31 cellular contexts compared by ENCODE assay signal in genomic region chr6:73688351-73688750, GRCh38.
"Had no signal": no experiment of that assay in that cellular context is flagged by ENCODE, and none has a peak within 500 bp of the region (broad histone marks: within the 10 kb centered on the region; RNA-seq: fewer than 3 reads in every experiment).

No MANE protein-coding gene starts in this region.

- H3K27ac ChIP-seq: adrenal gland, ascending aorta, breast epithelium, cardiac muscle cell, colonic mucosa, dorsolateral prefrontal cortex, foreskin keratinocyte, gastrocnemius medialis, heart right ventricle had no signal

- DNase-seq: activated CD4-positive, alpha-beta memory T cell treated with anti-CD3 and anti-CD28 coated beads for 36 hours; activated CD4-positive, alpha-beta T cell treated with anti-CD3 and anti-CD28 coated beads for 36 hours; activated CD4-positive, alpha-beta T cell treated with anti-CD3 and anti-CD28 coated beads, Interleukin-2, amount 10 ng/mL, durations not matched to agents 24 days and 14 days; activated CD4-positive, CD25-positive, alpha-beta regulatory T cell; activated CD4-positive, CD25-positive, alpha-beta regulatory T cell treated with anti-CD3 and anti-CD28 coated beads, Interleukin-2, amount 50 U/mL, for 72 hours; activated CD8-positive, alpha-beta memory T cell treated with anti-CD3 and anti-CD28 coated beads, Interleukin-2, amount 10 ng/mL, durations not matched to agents 7 days and 5 days; activated CD8-positive, alpha-beta memory T cell treated with anti-CD3 and anti-CD28 coated beads, Interleukin-2, amount 50 U/mL, for 4 hours; activated CD8-positive, alpha-beta T cell treated with anti-CD3 and anti-CD28 coated beads, Interleukin-2, amount 10 ng/mL, durations not matched to agents 7 days and 5 days; activated effector memory CD4-positive, alpha-beta T cell treated with anti-CD3 and anti-CD28 coated beads, Interleukin-2, amount 50 U/mL, for 16 hours; activated naive CD4-positive, alpha-beta T cell treated with anti-CD3 and anti-CD28 coated beads for 36 hours; activated naive CD8-positive, alpha-beta T cell treated with anti-CD3 and anti-CD28 coated beads for 36 hours; activated naive CD8-positive, alpha-beta T cell treated with anti-CD3 and anti-CD28 coated beads, Interleukin-2, amount 50 U/mL, for 24 hours; activated T-cell treated with anti-CD3 and anti-CD28 coated beads, Interleukin-2, amount 50 U/mL, for 1 hour; activated T-cell treated with anti-CD3 and anti-CD28 coated beads, Interleukin-2, amount 50 U/mL, for 48 hours; adrenal gland; central memory CD4-positive, alpha-beta T cell; cerebellar nuclear complex; colonic mucosa; dorsolateral prefrontal cortex; effector memory CD4-positive, alpha-beta T cell; endodermal cell; foreskin keratinocyte; gastrocnemius medialis; heart right ventricle; T-helper 1 cell; T-helper 17 cell; T1000 had no signal

- H3K36me3 ChIP-seq: adrenal gland, ascending aorta, breast epithelium, cardiac muscle cell, colonic mucosa, gastrocnemius medialis, heart right ventricle had no signal

- ATAC-seq: activated CD4-positive, alpha-beta T cell treated with anti-CD3 and anti-CD28 coated beads for 36 hours; activated CD8-positive, alpha-beta memory T cell treated with anti-CD3 and anti-CD28 coated beads, Interleukin-2, amount 10 ng/mL, durations not matched to agents 7 days and 5 days; activated CD8-positive, alpha-beta T cell treated with anti-CD3 and anti-CD28 coated beads, Interleukin-2, amount 10 ng/mL, durations not matched to agents 7 days and 5 days; activated naive CD8-positive, alpha-beta T cell treated with anti-CD3 and anti-CD28 coated beads, Interleukin-2, amount 50 U/mL, for 24 hours; esophagus mucosa; foreskin keratinocyte; gastrocnemius medialis; heart right ventricle; T-helper 17 cell had no signal

- H3K4me1 ChIP-seq: adrenal gland, ascending aorta, breast epithelium, colonic mucosa, gastrocnemius medialis, heart right ventricle had no signal

- H3K9me3 ChIP-seq: adrenal gland, breast epithelium, colonic mucosa, gastrocnemius medialis had no signal

- H3K4me3 ChIP-seq: adrenal gland, ascending aorta, breast epithelium, cardiac muscle cell, colonic mucosa, dorsolateral prefrontal cortex, gastrocnemius medialis, heart right ventricle had no signal

- H3K27me3 ChIP-seq: adrenal gland, ascending aorta, breast epithelium, cardiac muscle cell, colonic mucosa, foreskin keratinocyte, gastrocnemius medialis, heart right ventricle had no signal
